ENCODE assay signal across 25 cellular contexts in genomic region chr15:81281176-81281735, GRCh38. TPM values are rescaled to one million over a fixed set of nuclear protein-coding genes. Genes with fewer than 3 reads are reported as not detected.
DNase-seq lines count a peak whose midpoint lies in the region; ATAC-seq, FAIRE-seq and TF ChIP-seq lines count a peak whose summit lies in the region.
"Had no signal": no experiment of that assay in that cellular context is flagged by ENCODE, and none has a peak within 500 bp of the region (broad histone marks: within the 10 kb centered on the region; RNA-seq: fewer than 3 reads in every experiment).

No MANE protein-coding gene starts in this region.

- no peaks in the 10 kb centered on the region for H3K36me3 Mint-ChIP-seq in CD4-positive, CD25-positive, alpha-beta regulatory T cell
- peaks cover 9 to 18% (median 11%) of the 10 kb centered on the region in 5 donors for H3K36me3 Mint-ChIP-seq in naive thymus-derived CD4-positive, alpha-beta T cell

- H3K9me3 Mint-ChIP-seq in CD4-positive, CD25-positive, alpha-beta regulatory T cell = peaks cover 0 to 9% (median 6%) of the 10 kb centered on the region in 7 donors
- H3K9me3 Mint-ChIP-seq in naive thymus-derived CD4-positive, alpha-beta T cell = peaks cover 3 to 23% (median 9%) of the 10 kb centered on the region in 11 donors

- CTCF ChIA-PET in naive thymus-derived CD4-positive, alpha-beta T cell (lab: Charles Lee) = interaction anchor here (1.1 to 2.1 kb wide), 7 partner anchors 10 to 313 kb away, joined by 3 to 11 read pairs (median 4); no protein-coding TSS in a partner anchor

- ATAC-seq in CD4-positive, CD25-positive, alpha-beta regulatory T cell (ENCODE audit: low read depth in 2 of 2) = no peak
- ATAC-seq in naive thymus-derived CD4-positive, alpha-beta T cell = no peak
- ATAC-seq in GM19463 (IDR thresholded peaks at IDR 0.05; ENCODE audit: unreplicated experiment) (no peak), GM18870 (IDR thresholded peaks at IDR 0.05; ENCODE audit: unreplicated experiment) (no peak)
- ATAC-seq: lower lobe of right lung had no signal

- peaks cover 19 to 72% (median 32%) of the 10 kb centered on the region in 4 donors for H3K4me1 Mint-ChIP-seq in CD4-positive, CD25-positive, alpha-beta regulatory T cell
- peaks cover 24 to 97% (median 87%) of the 10 kb centered on the region in 7 donors for H3K4me1 Mint-ChIP-seq in naive thymus-derived CD4-positive, alpha-beta T cell

- DNase-seq in CD4-positive, CD25-positive, alpha-beta regulatory T cell = no peak
- no peak for DNase-seq in bronchial epithelial cell (ENCODE audit: low read depth)
- no peak for DNase-seq in naive thymus-derived CD4-positive, alpha-beta T cell
- no peak for DNase-seq in HPDE6-E6E7 (ENCODE audit: extremely low spot score)
- no peak for DNase-seq in DMS153 (lab: John Stamatoyannopoulos, UW)
- DNase-seq: activated CD4-positive, alpha-beta T cell treated with anti-CD3 and anti-CD28 coated beads for 48 hours; dermis blood vessel endothelial cell; GOT3; KBM-7; lower lobe of right lung; NCI-H1105 treated with DMSO at 0.1 percent for 48 hours; NCI-H187 treated with DMSO at 0.1 percent for 48 hours; NCI-H2171; stimulated activated CD4-positive, alpha-beta T cell treated with anti-CD3 and anti-CD28 coated beads, Interleukin-4, amount 100 ng/mL, for 4 hours; stimulated activated naive CD4-positive, alpha-beta T cell had no signal

- H3K36me3 ChIP-seq in BLaER1 treated with 17β-estradiol and CSF1 and Interleukin-3, amounts not matched to agents 10 nM and 100 nM = peaks cover 0 to 15% (median 0%) of the 10 kb centered on the region in 11 experiments; a peak in 4 of 22 replicates
- no peaks in the 10 kb centered on the region for H3K36me3 ChIP-seq in CD4-positive, CD25-positive, alpha-beta regulatory T cell (ENCODE audit: control insufficient read depth, insufficient read depth, low read length)
- no peaks in the 10 kb centered on the region for H3K36me3 ChIP-seq in bronchial epithelial cell (ENCODE audit: control insufficient read depth, insufficient read depth, low read length)
- H3K36me3 ChIP-seq in naive thymus-derived CD4-positive, alpha-beta T cell (ENCODE audit: control insufficient read depth in 2 of 3, insufficient read depth in 3 of 3, low read length in 3 of 3) = no peaks in the 10 kb centered on the region
- H3K36me3 ChIP-seq: SJSA1 had no signal

- no peaks in the 10 kb centered on the region for H3K27me3 ChIP-seq in BLaER1 treated with 17β-estradiol and CSF1 and Interleukin-3, amounts not matched to agents 10 nM and 100 nM
- no peaks in the 10 kb centered on the region for H3K27me3 ChIP-seq in CD4-positive, CD25-positive, alpha-beta regulatory T cell (ENCODE audit: control insufficient read depth, insufficient read depth, low read length)
- H3K27me3 ChIP-seq in bronchial epithelial cell (ENCODE audit: control insufficient read depth, insufficient read depth, low read length) = no peaks in the 10 kb centered on the region
- no peaks in the 10 kb centered on the region for H3K27me3 ChIP-seq in naive thymus-derived CD4-positive, alpha-beta T cell (ENCODE audit: control insufficient read depth in 2 of 2, insufficient read depth in 2 of 2, low read length in 2 of 2)
- H3K27me3 ChIP-seq: suprapubic skin had no signal

- H3K4me2 ChIP-seq in BLaER1 treated with 17β-estradiol and CSF1 and Interleukin-3, amounts not matched to agents 10 nM and 100 nM = peak overlapping the region in 10 of 11 experiments; percentile 13 to 67 (median 39); a peak in 17 of 22 replicates

- no peak overlapping the region for H3K4me3 ChIP-seq in BLaER1 treated with 17β-estradiol and CSF1 and Interleukin-3, amounts not matched to agents 10 nM and 100 nM
- H3K4me3 ChIP-seq in CD4-positive, CD25-positive, alpha-beta regulatory T cell (ENCODE audit: low read depth, low read length) = no peak overlapping the region
- H3K4me3 ChIP-seq in bronchial epithelial cell (ENCODE audit: low read depth, low read length) = no peak overlapping the region
- no peak overlapping the region for H3K4me3 ChIP-seq in naive thymus-derived CD4-positive, alpha-beta T cell (ENCODE audit: low read length)
- H3K4me3 ChIP-seq: lower lobe of right lung, SJSA1, suprapubic skin had no signal

- FAIRE-seq in bronchial epithelial cell (lab: Jason Lieb, UNC) = peak; percentile 50
- FAIRE-seq: frontal cortex, GM19239 had no signal

- H3K27ac Mint-ChIP-seq in CD4-positive, CD25-positive, alpha-beta regulatory T cell = peak overlapping the region; percentile 22 to 64 (median 54)
- H3K27ac Mint-ChIP-seq in naive thymus-derived CD4-positive, alpha-beta T cell = peak overlapping the region in 8 of 9 donors; percentile 40 to 96 (median 90)
- H3K27ac Mint-ChIP-seq: activated T-helper 2 cell treated with anti-CD3 and anti-CD28 coated beads, Interferon-gamma antibody, Interleukin-2, Interleukin-4, amounts not matched to agents 10 μg/mL and 5 μg/mL and 100 μg/mL, durations not matched to agents 14 hours and 24 hours and 36 hours; nephron had no signal

- intact Hi-C loops in naive thymus-derived CD4-positive, alpha-beta T cell (cut with micrococcal nuclease) = no loop called here

- no peaks in the 10 kb centered on the region for H4K20me1 ChIP-seq in BLaER1 treated with 17β-estradiol and CSF1 and Interleukin-3, amounts not matched to agents 10 nM and 100 nM

- POLR2A ChIA-PET in naive thymus-derived CD4-positive, alpha-beta T cell (lab: Charles Lee) = interaction anchor here (1.2 to 17.1 kb wide), 2 partner anchors 19 to 40 kb away, joined by 4 to 642 read pairs; no protein-coding TSS in a partner anchor

- H3K9me3 ChIP-seq in BLaER1 treated with 17β-estradiol and CSF1 and Interleukin-3, amounts not matched to agents 10 nM and 100 nM (replicated peaks in 1 of 11) = peaks cover 24 to 36% (median 26%) of the 10 kb centered on the region in 11 experiments
- H3K9me3 ChIP-seq in CD4-positive, CD25-positive, alpha-beta regulatory T cell (ENCODE audit: control insufficient read depth in 2 of 2, low read length in 2 of 2) = peaks cover 4 to 5% of the 10 kb centered on the region in 2 experiments
- no peaks in the 10 kb centered on the region for H3K9me3 ChIP-seq in naive thymus-derived CD4-positive, alpha-beta T cell (ENCODE audit: control insufficient read depth in 2 of 3, low read length in 3 of 3)
- H3K9me3 ChIP-seq: lower lobe of right lung, SJSA1, suprapubic skin had no signal

- no peaks in the 10 kb centered on the region for H3K27me3 Mint-ChIP-seq in CD4-positive, CD25-positive, alpha-beta regulatory T cell
- H3K27me3 Mint-ChIP-seq in naive thymus-derived CD4-positive, alpha-beta T cell = no peaks in the 10 kb centered on the region

- no peak overlapping the region for H3K9ac ChIP-seq in BLaER1 treated with 17β-estradiol and CSF1 and Interleukin-3, amounts not matched to agents 10 nM and 100 nM

- peak overlapping the region in 2 of 11 experiments; percentile 13; a peak in 3 of 22 replicates for H3K27ac ChIP-seq in BLaER1 treated with 17β-estradiol and CSF1 and Interleukin-3, amounts not matched to agents 10 nM and 100 nM
- H3K27ac ChIP-seq in CD4-positive, CD25-positive, alpha-beta regulatory T cell (ENCODE audit: insufficient read depth, low read length, poor library complexity, severe bottlenecking) = no peak overlapping the region
- H3K27ac ChIP-seq in naive thymus-derived CD4-positive, alpha-beta T cell (ENCODE audit: low read depth, low read length) = peak overlapping the region; percentile 32
- H3K27ac ChIP-seq: lower lobe of right lung, SJSA1, suprapubic skin had no signal

- H3K4me1 ChIP-seq in BLaER1 treated with 17β-estradiol and CSF1 and Interleukin-3, amounts not matched to agents 10 nM and 100 nM = peaks cover 42 to 57% (median 47%) of the 10 kb centered on the region in 10 experiments
- H3K4me1 ChIP-seq in CD4-positive, CD25-positive, alpha-beta regulatory T cell (ENCODE audit: control insufficient read depth, insufficient read depth, low read length, poor library complexity, severe bottlenecking) = peaks cover 26% of the 10 kb centered on the region
- H3K4me1 ChIP-seq in naive thymus-derived CD4-positive, alpha-beta T cell (ENCODE audit: control insufficient read depth in 2 of 2, insufficient read depth in 2 of 2, low read length in 2 of 2) = peaks cover 19 to 63% of the 10 kb centered on the region in 2 donors

- peak overlapping the region in 1 of 4 donors; percentile 49 for H3K4me3 Mint-ChIP-seq in CD4-positive, CD25-positive, alpha-beta regulatory T cell
- peak overlapping the region in 9 of 10 donors; percentile 50 to 73 (median 55) for H3K4me3 Mint-ChIP-seq in naive thymus-derived CD4-positive, alpha-beta T cell
- H3K4me3 Mint-ChIP-seq: CD14-positive monocyte, nephron had no signal

- TF ChIP-seq CTCF in bronchial epithelial cell (IDR thresholded peaks at IDR 0.05; ENCODE audit: insufficient read depth, low read length, severe bottlenecking) = no peak

RNA-seq across cellular contexts. Expression of gene STARD5, which starts 42.7 kb away (rescaled TPM):
- 6.6 TPM for total RNA-seq in CD4-positive, CD25-positive, alpha-beta regulatory T cell
- 1 to 10 TPM; 4.0 to 5.0 (median 4.1) TPM for polyA plus RNA-seq in CD4-positive, CD25-positive, alpha-beta regulatory T cell
- total RNA-seq in bronchial epithelial cell = 5.0 and 5.9 TPM in 2 replicates
- total RNA-seq in naive thymus-derived CD4-positive, alpha-beta T cell = 10 to 100 TPM in 3 of 5 experiments, 1 to 10 TPM in 2; 5.0 to 11.7 (median 10.1) TPM
- polyA plus RNA-seq in naive thymus-derived CD4-positive, alpha-beta T cell = 10 to 100 TPM in 1 of 2 donors, 1 to 10 TPM in 1; 5.2 to 13.5 TPM
